ENCODE assay signal across 13 cellular contexts in genomic region chr11:77141034-77141433, GRCh38. TPM values are rescaled to one million over a fixed set of nuclear protein-coding genes. Genes with fewer than 3 reads are reported as not detected.
A peak's percentile ranks its signal among the peaks of the same experiment; 100 is the strongest.
DNase-seq lines count a peak whose midpoint lies in the region; ATAC-seq, FAIRE-seq and TF ChIP-seq lines count a peak whose summit lies in the region.
"Had no signal": no experiment of that assay in that cellular context is flagged by ENCODE, and none has a peak within 500 bp of the region (broad histone marks: within the 10 kb centered on the region; RNA-seq: fewer than 3 reads in every experiment).

No MANE protein-coding gene starts in this region.

- TF ChIP-seq CTCF in foreskin keratinocyte (conservative IDR thresholded peaks at IDR 0.05): no peak
- TF ChIP-seq CTCF in CD8-positive, alpha-beta T cell (IDR thresholded peaks at IDR 0.05): no peak

- no peaks in the 10 kb centered on the region for H3K9me3 Mint-ChIP-seq in CD8-positive, alpha-beta T cell
- H3K9me3 Mint-ChIP-seq: activated naive CD4-positive, alpha-beta T cell treated with anti-CD3 and anti-CD28 coated beads, Interleukin-2, amount 50 U/mL, for 72 hours had no signal

- H3K27ac ChIP-seq in ACC112 (ENCODE audit: low read depth, low read length): peak overlapping the region; percentile 40
- no peak overlapping the region for H3K27ac ChIP-seq in foreskin keratinocyte
- no peak overlapping the region for H3K27ac ChIP-seq in CD8-positive, alpha-beta T cell (ENCODE audit: low read depth, low read length)

- H3K27me3 Mint-ChIP-seq in CD8-positive, alpha-beta T cell (ENCODE audit: low read depth): peaks cover 13% of the 10 kb centered on the region

- H3K4me3 ChIP-seq in ACC112 (ENCODE audit: low read depth, low read length): no peak overlapping the region
- H3K4me3 ChIP-seq in CD8-positive, alpha-beta T cell (ENCODE audit: low read depth, low read length): no peak overlapping the region

- no peak for FAIRE-seq in RCC 7860 (lab: Jason Lieb, UNC)
- FAIRE-seq: kidney had no signal

- no peak for ATAC-seq in foreskin keratinocyte
- ATAC-seq in GM21717 (IDR thresholded peaks at IDR 0.05; ENCODE audit: unreplicated experiment): no peak
- no peak for ATAC-seq in GM21576 (IDR thresholded peaks at IDR 0.05; ENCODE audit: unreplicated experiment)
- no peak for ATAC-seq in CD8-positive, alpha-beta T cell

- peaks cover 22% of the 10 kb centered on the region for H3K4me1 Mint-ChIP-seq in CD8-positive, alpha-beta T cell (ENCODE audit: low read depth)

- peak; percentile 53 for DNase-seq in ELR (ENCODE audit: low read depth)
- peak; percentile 24 for DNase-seq in RCC 7860 (ENCODE audit: low spot score)
- peak; percentile 9 to 12 for DNase-seq in foreskin keratinocyte
- no peak for DNase-seq in CD8-positive, alpha-beta T cell
- no peak for DNase-seq in T-helper 1 cell
- DNase-seq: stimulated activated CD4-positive, alpha-beta T cell treated with anti-CD3 and anti-CD28 coated beads, Interleukin-1b, Interleukin-23, amount 100 ng/mL, for 48 hours had no signal

- no peaks in the 10 kb centered on the region for H3K9me3 ChIP-seq in CD8-positive, alpha-beta T cell (ENCODE audit: low read length)

- no peaks in the 10 kb centered on the region for H3K27me3 ChIP-seq in ACC112 (ENCODE audit: insufficient read depth, low read length)
- H3K27me3 ChIP-seq in foreskin keratinocyte: peaks cover 37% of the 10 kb centered on the region
- no peaks in the 10 kb centered on the region for H3K27me3 ChIP-seq in CD8-positive, alpha-beta T cell (ENCODE audit: insufficient read depth, low read length)

- no peaks in the 10 kb centered on the region for H3K79me2 ChIP-seq in ACC112 (ENCODE audit: control insufficient read depth, insufficient read depth, low read length, unreplicated experiment)

- no peak overlapping the region for H3K4me3 Mint-ChIP-seq in CD8-positive, alpha-beta T cell

- intact Hi-C loops in CD8-positive, alpha-beta T cell (cut with DNase I, micrococcal nuclease): no loop called here

- H3K4me1 ChIP-seq in ACC112 (ENCODE audit: control insufficient read depth, insufficient read depth, low read length, unreplicated experiment): peaks cover 18% of the 10 kb centered on the region
- no peaks in the 10 kb centered on the region for H3K4me1 ChIP-seq in foreskin keratinocyte
- peaks cover 13% of the 10 kb centered on the region for H3K4me1 ChIP-seq in CD8-positive, alpha-beta T cell (ENCODE audit: insufficient read depth, low read length)

- no peak overlapping the region for H3K27ac Mint-ChIP-seq in CD8-positive, alpha-beta T cell

- CTCF ChIA-PET in CD8-positive, alpha-beta T cell (lab: Charles Lee): no interaction called here

- H2AFZ ChIP-seq in ACC112 (ENCODE audit: low read length, unreplicated experiment): no peak overlapping the region

- no peaks in the 10 kb centered on the region for H3K36me3 Mint-ChIP-seq in CD8-positive, alpha-beta T cell
- H3K36me3 Mint-ChIP-seq: activated naive CD4-positive, alpha-beta T cell treated with anti-CD3 and anti-CD28 coated beads, Interleukin-2, amount 50 U/mL, for 72 hours had no signal

- POLR2A ChIA-PET in CD8-positive, alpha-beta T cell (lab: Charles Lee): no interaction called here

- H3K36me3 ChIP-seq in ACC112 (ENCODE audit: insufficient read depth, low read length): no peaks in the 10 kb centered on the region
- H3K36me3 ChIP-seq in CD8-positive, alpha-beta T cell (ENCODE audit: insufficient read depth, low read length): no peaks in the 10 kb centered on the region

RNA-seq across cellular contexts. Expression of gene MYO7A, which starts 13.0 kb away (rescaled TPM):
- total RNA-seq in foreskin keratinocyte: 0.27 and 0.35 TPM in 2 replicates
- 0.22 and 0.25 TPM in 2 replicates for polyA plus RNA-seq in foreskin keratinocyte
- under 1 TPM; 0.28 to 0.30 TPM for total RNA-seq in CD8-positive, alpha-beta T cell

RNA-seq across cellular contexts. Expression of gene OMP, which starts 38.4 kb away (rescaled TPM):
- not detected in 2 replicates for total RNA-seq in foreskin keratinocyte
- polyA plus RNA-seq in foreskin keratinocyte: not detected in 2 replicates
- total RNA-seq in CD8-positive, alpha-beta T cell: 1 to 10 TPM in 1 of 2 experiments, not detected in 1; 1.1 TPM
- total RNA-seq: activated naive CD4-positive, alpha-beta T cell treated with anti-CD3 and anti-CD28 coated beads, Interleukin-2, amount 50 U/mL, for 72 hours; RPMI7951; temporal lobe had no signal

Comparison
In these comparisons a context has a peak if more than half of its experiments do, and no peak if none do; other contexts are left out.
1. DNase-seq: peak in ELR (single experiment), RCC 7860 (single experiment) and foreskin keratinocyte (2 of 2); none in CD8-positive, alpha-beta T cell (0 of 7) and T-helper 1 cell (0 of 5).